In genomic region chr10:98262571-98262970, GRCh38 we compare ENCODE assay signal across 1 cellular context.
A peak's percentile ranks its signal among the peaks of the same experiment; 100 is the strongest.
TF ChIP-seq lines count a peak whose summit lies in the region.

No MANE protein-coding gene starts in this region.

TF ChIP-seq in H1, 55 proteins besides CTCF, POLR2A, EP300 and RAD21:
- TF ChIP-seq USF2 (IDR thresholded peaks at IDR 0.05; ENCODE audit: low read length) = peak; percentile 57
- TF ChIP-seq MAX (IDR thresholded peaks at IDR 0.05) = peak; percentile 43
- no peak for TF ChIP-seq SP2 (IDR thresholded peaks at IDR 0.05; ENCODE audit: low read length)
- TF ChIP-seq POU5F1 (IDR thresholded peaks at IDR 0.05; ENCODE audit: low read depth, low read length) = no peak
- TF ChIP-seq SP4 (IDR thresholded peaks at IDR 0.05; ENCODE audit: low read length) = no peak
- TF ChIP-seq SRF (IDR thresholded peaks at IDR 0.05; ENCODE audit: low read depth, low read length) = no peak
- TF ChIP-seq E2F6 (IDR thresholded peaks at IDR 0.05) = peak; percentile 41
TF ChIP-seq in H1: peak in this region for 3.
